In genomic region chr4:128145727-128146126, GRCh38 we compare ENCODE assay signal across 35 cellular contexts.
"Had no signal": no experiment of that assay in that cellular context is flagged by ENCODE, and none has a peak within 500 bp of the region (broad histone marks: within the 10 kb centered on the region; RNA-seq: fewer than 3 reads in every experiment).

No MANE protein-coding gene starts in this region.

- H3K27me3 ChIP-seq: MG63 had no signal

- H3K9ac ChIP-seq: KMS-11 had no signal

- H3K9me3 ChIP-seq: MG63 had no signal

- H3K36me3 ChIP-seq: MG63 had no signal

- H3K27ac ChIP-seq: KMS-11 had no signal

- DNase-seq: Karpas-422, Kasumi-1, MG63, MM.1S, MV-4-11, NCI-H1048, NCI-H1092, NCI-H1092 treated with DMSO at 0.1 percent for 48 hours, NCI-H1105, NCI-H1105 treated with DMSO at 0.1 percent for 48 hours, NCI-H1417, NCI-H1417 treated with DMSO at 0.1 percent for 48 hours, NCI-H1436, NCI-H1436 treated with DMSO at 0.1 percent for 48 hours, NCI-H146, NCI-H1694, NCI-H1694 treated with DMSO at 0.1 percent for 48 hours, NCI-H187 treated with DMSO at 0.1 percent for 48 hours, NCI-H1930, NCI-H2029, NCI-H2029 treated with DMSO at 0.1 percent for 48 hours, NCI-H2081, NCI-H2081 treated with DMSO at 0.1 percent for 48 hours, NCI-H2107, NCI-H2171, NCI-H2171 treated with DMSO at 0.1 percent for 48 hours, NCI-H2227 treated with DMSO at 0.1 percent for 48 hours, NCI-H226, NCI-H345, NCI-H446, NCI-H446 treated with DMSO at 0.1 percent for 48 hours, NCI-H510A, NCI-H510A treated with DMSO at 0.1 percent for 48 hours, NCI-H524 had no signal

- H3K4me2 ChIP-seq: KMS-11 had no signal

- H3K4me3 ChIP-seq: MG63 had no signal
